In the genomic region with DNA sequence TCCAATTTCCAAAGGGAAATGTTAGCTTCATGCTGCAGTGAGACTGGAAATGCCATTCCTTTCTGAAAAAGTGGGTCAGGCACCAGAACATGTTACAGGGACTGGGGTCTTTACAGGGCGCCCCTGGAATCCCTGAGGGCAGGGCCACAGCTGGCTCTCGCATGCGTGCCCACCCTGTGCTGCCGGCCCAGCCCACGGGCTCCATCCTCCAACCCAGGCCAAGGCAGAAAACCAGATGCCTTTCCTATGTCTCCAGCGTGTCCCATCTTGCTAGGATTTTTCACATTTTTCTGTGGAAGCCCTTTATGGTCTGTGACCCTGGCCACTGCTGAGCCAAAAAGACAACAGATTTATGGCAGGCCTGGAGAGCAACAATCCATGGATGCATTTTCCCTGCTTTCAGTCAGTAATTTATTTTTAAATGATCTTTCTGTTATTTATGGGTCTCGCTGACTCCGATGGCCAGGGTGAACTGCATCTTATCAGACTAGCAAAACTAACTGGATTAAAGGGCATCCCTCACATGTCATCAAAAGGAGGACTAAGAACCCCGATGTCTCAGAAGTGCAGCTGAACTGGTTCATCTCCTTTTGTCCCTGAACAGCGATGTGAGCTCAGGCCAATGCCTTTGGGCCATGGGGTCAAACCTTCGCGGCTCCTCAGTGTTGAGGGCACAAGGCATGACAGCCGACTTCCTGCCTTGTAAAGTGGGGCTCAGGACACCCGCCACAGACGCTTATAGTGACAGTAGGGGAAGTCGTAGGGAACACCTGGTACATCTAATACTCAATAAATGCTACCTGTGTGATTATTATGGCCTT, we compare ENCODE assay signal across 13 cellular contexts.
DNase-seq lines count a peak whose midpoint lies in the region; ATAC-seq, FAIRE-seq and TF ChIP-seq lines count a peak whose summit lies in the region.
"Had no signal": no experiment of that assay in that cellular context is flagged by ENCODE, and none has a peak within 500 bp of the region (broad histone marks: within the 10 kb centered on the region; RNA-seq: fewer than 3 reads in every experiment).

No MANE protein-coding gene starts in this region.

- peak overlapping the region; percentile 97 for H3K27ac Mint-ChIP-seq in neural crest cell (ENCODE audit: unreplicated experiment)
- peak overlapping the region; percentile 46 for H3K27ac Mint-ChIP-seq in type B pancreatic cell
- H3K27ac Mint-ChIP-seq: CD8-positive, alpha-beta T cell had no signal

- no peak overlapping the region for H3K4me3 ChIP-seq in H1 (ENCODE audit: extremely low read depth in 1 of 4, insufficient read depth in 2 of 4, low read depth in 3 of 4, low read length in 4 of 4)

- no peaks in the 10 kb centered on the region for H3K79me2 ChIP-seq in H1 (ENCODE audit: control insufficient read depth in 1 of 2, insufficient read depth in 2 of 2, low read length in 2 of 2)

- no peaks in the 10 kb centered on the region for H3K36me3 ChIP-seq in H1 (ENCODE audit: control insufficient read depth in 2 of 4, insufficient read depth in 4 of 4, low read length in 3 of 4)

- H3K9me3 Mint-ChIP-seq in neural crest cell (no peaks in the 10 kb centered on the region), type B pancreatic cell (no peaks in the 10 kb centered on the region)
- H3K9me3 Mint-ChIP-seq: CD8-positive, alpha-beta T cell had no signal

- H3K79me1 ChIP-seq in H1 (ENCODE audit: low read depth, low read length): no peaks in the 10 kb centered on the region

- H3K4me1 ChIP-seq in H1 (replicated peaks in 1 of 4; ENCODE audit: control insufficient read depth in 3 of 4, insufficient read depth in 4 of 4, low read length in 3 of 4): peaks cover 0 to 4% (median 2%) of the 10 kb centered on the region in 4 experiments; a peak in 4 of 7 replicates

- no peak overlapping the region for H3K27ac ChIP-seq in H1 (ENCODE audit: low read depth, low read length)
- H3K27ac ChIP-seq: RWPE1 had no signal

- H4K5ac ChIP-seq in H1 (ENCODE audit: insufficient read length, low read depth, low read length): no peak overlapping the region

- TF ChIP-seq POLR2A in H1 (IDR thresholded peaks at IDR 0.05; ENCODE audit: control extremely low read depth in 1 of 2, low read depth in 2 of 2, low read length in 2 of 2): no peak

- H2AK5ac ChIP-seq in H1 (ENCODE audit: low read depth, low read length): 0 out of 2 replicates have a peak overlapping the region, but pooled peaks have one; percentile 14

- H3K27me3 Mint-ChIP-seq in neural crest cell (ENCODE audit: low read depth) (no peaks in the 10 kb centered on the region), type B pancreatic cell (no peaks in the 10 kb centered on the region)

- no peaks in the 10 kb centered on the region for H3K23me2 ChIP-seq in H1 (ENCODE audit: low read depth, low read length)

- no peak overlapping the region for H3K4me3 Mint-ChIP-seq in neural crest cell
- H3K4me3 Mint-ChIP-seq in type B pancreatic cell: no peak overlapping the region
- H3K4me3 Mint-ChIP-seq: CD8-positive, alpha-beta T cell had no signal

- no peak overlapping the region for H3K4ac ChIP-seq in H1 (replicated peaks; ENCODE audit: insufficient read length, low read depth, low read length)

- H4K91ac ChIP-seq in H1 (replicated peaks; ENCODE audit: insufficient read length, low read length): no peak overlapping the region

- H4K20me1 ChIP-seq in H1 (replicated peaks in 1 of 2; ENCODE audit: control insufficient read depth in 1 of 2, insufficient read depth in 2 of 2, low read length in 2 of 2): no peaks in the 10 kb centered on the region

- peak overlapping the region; percentile 6 for H2BK120ac ChIP-seq in H1 (replicated peaks; ENCODE audit: low read depth, low read length)

- 0 out of 2 replicates have a peak overlapping the region, but pooled peaks have one; percentile 77 for H2BK15ac ChIP-seq in H1 (ENCODE audit: low read length)

- H3K4me2 ChIP-seq in H1 (ENCODE audit: insufficient read depth in 1 of 2, low read depth in 2 of 2, low read length in 2 of 2): no peak overlapping the region

- no peak overlapping the region; the same call in 1 of the 2 replicates for H3K18ac ChIP-seq in H1 (ENCODE audit: extremely low read depth, low read length)

- H3K36me3 Mint-ChIP-seq in neural crest cell (ENCODE audit: low read depth) (no peaks in the 10 kb centered on the region), type B pancreatic cell (no peaks in the 10 kb centered on the region)
- H3K36me3 Mint-ChIP-seq: CD8-positive, alpha-beta T cell had no signal

- no peaks in the 10 kb centered on the region for H3K9me3 ChIP-seq in H1 (ENCODE audit: insufficient read depth in 2 of 2, low read depth in 1 of 2, low read length in 1 of 2)

- 0 out of 2 replicates have a peak overlapping the region, but pooled peaks have one; percentile 43 for H2BK12ac ChIP-seq in H1 (ENCODE audit: low read depth, low read length)

- H4K8ac ChIP-seq in H1 (ENCODE audit: extremely low read depth, insufficient read depth, low read length): no peak overlapping the region

- TF ChIP-seq RAD21 in H1 (IDR thresholded peaks at IDR 0.05 in 1 of 2, conservative IDR thresholded peaks at IDR 0.05 in 1 of 2; ENCODE audit: low read depth in 2 of 2, low read length in 2 of 2): no peak

- no peak overlapping the region for H3K14ac ChIP-seq in H1 (ENCODE audit: insufficient read length)

- DNase-seq in RPMI8226 (peak; percentile 0), H1 (ENCODE audit: low read depth in 1 of 2, low spot score in 2 of 2) (no peak), neural crest cell (ENCODE audit: low read depth, low spot score) (no peak), type B pancreatic cell (ENCODE audit: extremely low spot score, unreplicated experiment) (no peak), NCI-H2196 (lab: John Stamatoyannopoulos, UW; ENCODE audit: unreplicated experiment) (no peak), DMS 273 (lab: John Stamatoyannopoulos, UW; ENCODE audit: unreplicated experiment) (no peak)
- DNase-seq: CD8-positive, alpha-beta T cell; MM.1S; NCI-H1105; NCI-H187 treated with DMSO at 0.1 percent for 48 hours; NCI-H2171 treated with DMSO at 0.1 percent for 48 hours had no signal

- TF ChIP-seq CTCF in H1 (IDR thresholded peaks at IDR 0.05; ENCODE audit: control extremely low read depth in 1 of 3, insufficient read depth in 1 of 3, low read depth in 1 of 3, low read length in 3 of 3): no peak
- no peak for TF ChIP-seq CTCF in neural crest cell (conservative IDR thresholded peaks at IDR 0.05)
- TF ChIP-seq CTCF in type B pancreatic cell (conservative IDR thresholded peaks at IDR 0.05): no peak

- CTCF ChIA-PET in H1 (lab: Charles Lee; ENCODE audit: partially characterized antibody): interaction anchor here (1.1 to 2.2 kb wide), 5 partner anchors 9 to 380 kb away, joined by 3 to 7 read pairs (median 4); a partner anchor contains a TSS

- H3K9ac ChIP-seq in H1 (replicated peaks in 1 of 4; ENCODE audit: extremely low read depth in 1 of 4, low read depth in 3 of 4, low read length in 3 of 4): no peak overlapping the region

- peaks cover 60% of the 10 kb centered on the region for H3K4me1 Mint-ChIP-seq in neural crest cell
- H3K4me1 Mint-ChIP-seq in type B pancreatic cell (ENCODE audit: unreplicated experiment): peaks cover 51% of the 10 kb centered on the region

- no peak for ATAC-seq in GM19452 (IDR thresholded peaks at IDR 0.05; ENCODE audit: unreplicated experiment)
- ATAC-seq: CD8-positive, alpha-beta T cell had no signal

- no peak for FAIRE-seq in H1 (lab: Jason Lieb, UNC)

- H3K27me3 ChIP-seq in H1 (replicated peaks in 1 of 4; ENCODE audit: control insufficient read depth in 3 of 4, extremely low read depth in 1 of 4, insufficient read depth in 3 of 4, low read length in 3 of 4): no peaks in the 10 kb centered on the region

- no peak overlapping the region for H3K56ac ChIP-seq in H1 (replicated peaks; ENCODE audit: insufficient read length, low read depth, low read length)

- 94% methylated on average over 16 of the region's 16 CpGs; no CpG with 5 or more reads in 1 of the 2 experiments for WGBS in H1 (ENCODE audit: extremely low coverage in 1 of 2, insufficient coverage in 1 of 2, insufficient read length in 1 of 2, insufficient replicate concordance in 2 of 2, low coverage in 1 of 2, low lambda C conversion rate in 2 of 2, missing lambda C conversion rate in 1 of 2), 2 experiments

- 0 out of 2 replicates have a peak overlapping the region, but pooled peaks have one; percentile 46 for H2BK5ac ChIP-seq in H1 (ENCODE audit: low read depth, low read length)

- POLR2A ChIA-PET in H1 (lab: Charles Lee; ENCODE audit: partially characterized antibody): no interaction called here

- no peak for TF ChIP-seq EP300 in H1 (IDR thresholded peaks at IDR 0.05; ENCODE audit: borderline replicate concordance in 1 of 2, low read depth in 2 of 2, low read length in 2 of 2)

- H3K23ac ChIP-seq in H1 (ENCODE audit: insufficient read length): no peak overlapping the region

- no peak overlapping the region for H2BK20ac ChIP-seq in H1 (ENCODE audit: low read length)

- peak overlapping the region; percentile 71; the same call in 1 of the 2 replicates for H2AFZ ChIP-seq in H1 (ENCODE audit: low read length)

TF ChIP-seq in H1, 55 proteins besides CTCF, POLR2A, EP300 and RAD21:
- TF ChIP-seq SP1 (IDR thresholded peaks at IDR 0.05; ENCODE audit: low read depth, low read length) (no peak), NANOG (IDR thresholded peaks at IDR 0.05; ENCODE audit: insufficient read depth, low read depth, low read length, poor library complexity, severe bottlenecking) (no peak), RFX5 (IDR thresholded peaks at IDR 0.05; ENCODE audit: borderline replicate concordance, low read depth, low read length) (no peak)
